ENCODE assay signal across 1 cellular context in the genomic region with DNA sequence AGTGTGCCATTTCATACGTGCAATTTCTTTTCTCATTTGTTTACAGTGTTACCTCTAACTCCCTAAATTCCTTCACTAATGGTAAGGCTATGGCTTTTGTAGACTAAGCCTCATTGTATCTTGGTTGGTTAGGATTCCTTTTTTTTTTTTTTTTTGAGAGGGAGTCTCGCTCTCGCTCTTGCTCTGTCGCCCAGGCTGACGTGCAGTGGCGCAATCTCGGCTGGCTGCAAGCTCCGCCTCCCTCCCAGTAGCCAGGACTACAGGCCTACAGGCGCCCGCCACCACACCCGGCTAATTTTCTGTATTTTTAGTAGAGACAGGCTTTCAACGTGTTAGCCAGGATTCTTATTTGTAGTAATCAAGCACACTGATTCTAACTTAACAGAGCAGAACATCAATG.
A peak's percentile ranks its signal among the peaks of the same experiment; 100 is the strongest.
TF ChIP-seq lines count a peak whose summit lies in the region.

No MANE protein-coding gene starts in this region.

TF ChIP-seq in H1, 55 proteins besides CTCF, POLR2A, EP300 and RAD21:
- TF ChIP-seq CEBPB (IDR thresholded peaks at IDR 0.05; ENCODE audit: low read depth, low read length) (peak; percentile 71; the same call in 1 of the 2 replicates), SP1 (IDR thresholded peaks at IDR 0.05; ENCODE audit: low read depth, low read length) (no peak)
